ENCODE assay signal across 1 cellular context in the genomic region with DNA sequence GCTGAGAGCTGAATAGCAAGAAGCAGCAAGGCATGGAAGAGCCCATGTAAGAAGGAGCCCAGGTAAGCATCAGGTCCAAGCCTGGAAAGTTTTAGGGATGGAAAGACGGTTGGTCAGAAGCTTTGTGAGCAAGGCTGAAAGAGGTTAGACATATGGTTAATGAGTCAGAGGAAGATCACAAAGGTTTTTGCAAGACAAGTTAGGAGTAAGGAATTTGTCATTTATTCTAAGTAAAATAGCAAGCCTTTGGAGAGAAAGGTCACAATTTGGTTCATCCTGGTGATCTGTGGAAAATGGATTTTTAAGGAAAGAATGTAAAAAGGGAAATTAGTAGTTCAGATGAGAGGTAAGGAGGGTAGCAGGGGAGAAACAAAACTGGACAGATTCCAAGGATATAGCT.
TF ChIP-seq lines count a peak whose summit lies in the region.

No MANE protein-coding gene starts in this region.

TF ChIP-seq in SK-N-SH, 30 proteins besides CTCF, POLR2A, EP300 and RAD21 (continued from another document):
- TF ChIP-seq TCF12 (IDR thresholded peaks at IDR 0.05) (peak; percentile 74), TEAD4 (IDR thresholded peaks at IDR 0.05; ENCODE audit: borderline replicate concordance, insufficient read depth) (peak; percentile 9; the same call in 1 of the 2 replicates), RFX5 (IDR thresholded peaks at IDR 0.05; ENCODE audit: low read length) (no peak), RXRA (IDR thresholded peaks at IDR 0.05; ENCODE audit: borderline replicate concordance, low read depth) (peak; percentile 70; the same call in 1 of the 2 replicates)
- TF ChIP-seq, protein P1, sequence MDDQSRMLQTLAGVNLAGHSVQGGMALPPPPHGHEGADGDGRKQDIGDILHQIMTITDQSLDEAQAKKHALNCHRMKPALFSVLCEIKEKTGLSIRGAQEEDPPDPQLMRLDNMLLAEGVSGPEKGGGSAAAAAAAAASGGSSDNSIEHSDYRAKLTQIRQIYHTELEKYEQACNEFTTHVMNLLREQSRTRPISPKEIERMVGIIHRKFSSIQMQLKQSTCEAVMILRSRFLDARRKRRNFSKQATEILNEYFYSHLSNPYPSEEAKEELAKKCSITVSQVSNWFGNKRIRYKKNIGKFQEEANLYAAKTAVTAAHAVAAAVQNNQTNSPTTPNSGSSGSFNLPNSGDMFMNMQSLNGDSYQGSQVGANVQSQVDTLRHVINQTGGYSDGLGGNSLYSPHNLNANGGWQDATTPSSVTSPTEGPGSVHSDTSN (IDR thresholded peaks at IDR 0.05), result peak; percentile 22; the same call in 1 of the 2 replicates
TF ChIP-seq in SK-N-SH: peak in this region for 7.
